Comparison of ENCODE assay signal across 8 cellular contexts in the genomic region with DNA sequence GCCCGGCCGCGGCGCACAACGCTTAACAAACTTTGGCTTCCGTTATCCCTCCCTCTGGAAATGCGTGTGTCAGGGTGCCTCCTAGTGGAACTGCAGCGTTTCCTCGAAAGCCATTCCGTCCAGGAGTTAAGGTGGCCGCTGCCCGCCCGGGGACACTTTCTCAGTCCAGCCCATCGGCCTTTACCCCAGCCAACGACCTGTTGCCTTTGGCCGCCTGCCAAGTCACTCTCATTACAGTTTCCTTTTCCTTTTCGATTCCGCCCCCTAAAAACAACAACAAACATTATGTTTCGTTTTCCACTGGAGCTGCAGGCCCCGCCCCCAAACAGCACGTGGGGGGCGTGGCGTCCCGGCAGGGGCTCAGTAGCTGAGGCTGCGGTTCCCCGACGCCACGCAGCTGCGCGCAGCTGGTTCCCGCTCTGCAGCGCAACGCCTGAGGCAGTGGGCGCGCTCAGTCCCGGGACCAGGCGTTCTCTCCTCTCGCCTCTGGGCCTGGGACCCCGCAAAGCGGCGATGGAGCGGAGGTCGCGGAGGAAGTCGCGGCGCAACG. TPM values are rescaled to one million over a fixed set of nuclear protein-coding genes. Genes with fewer than 3 reads are reported as not detected.
DNase-seq lines count a peak whose midpoint lies in the region; TF ChIP-seq lines count a peak whose summit lies in the region.

A gene (plus strand): TSS at position 363 of the 550 bp plus-strand sequence. CDS start 151 bp downstream, at position 514.

- in situ Hi-C loops in HAP-1 (cut with MboI; ENCODE audit: low sequenced_read_pairs): no loop called here

- H3K4me3 ChIP-seq in GM06990 (replicated peaks; ENCODE audit: low read depth, low read length) (peak within 1 kb of the TSS; percentile 63), HAP-1 (peak within 1 kb of the TSS; percentile 36), MG63 (peak within 1 kb of the TSS; percentile 47), right atrium auricular region (peak within 1 kb of the TSS; percentile 62 to 70), prostate gland (peak within 1 kb of the TSS; percentile 70 to 74), uterus (peak within 1 kb of the TSS; percentile 52 to 79)

- no peaks in the 10 kb centered on the region for H3K27me3 ChIP-seq in GM06990 (replicated peaks; ENCODE audit: control insufficient read depth, insufficient read depth, low read length)
- H3K27me3 ChIP-seq in HAP-1 (ENCODE audit: low read depth): peaks cover 6% of the 10 kb centered on the region; the same call in 1 of the 2 replicates
- peaks cover 20% of the 10 kb centered on the region for H3K27me3 ChIP-seq in MG63
- no peaks in the 10 kb centered on the region for H3K27me3 ChIP-seq in right atrium auricular region
- H3K27me3 ChIP-seq in prostate gland (replicated peaks; ENCODE audit: insufficient read depth): no peaks in the 10 kb centered on the region
- H3K27me3 ChIP-seq in uterus: no peaks in the 10 kb centered on the region

- intact Hi-C loops in prostate gland (cut with DNase I): loop anchor here (2.0 to 10.0 kb wide), 5 partner anchors 65 to 422 kb away; a partner anchor contains a TSS
- intact Hi-C loops in uterus (cut with DNase I; ENCODE audit: low total_unique reads): loop anchor here (10.0 kb wide), 1 partner anchor 82 kb away; a partner anchor contains a TSS

- TF ChIP-seq POLR2A in prostate gland (IDR thresholded peaks at IDR 0.05) (peak; percentile 63), uterus (IDR thresholded peaks at IDR 0.05) (peak; percentile 80 to 81)

- no peaks in the 10 kb centered on the region for H3K9me3 ChIP-seq in HAP-1
- no peaks in the 10 kb centered on the region for H3K9me3 ChIP-seq in MG63
- no peaks in the 10 kb centered on the region for H3K9me3 ChIP-seq in right atrium auricular region
- H3K9me3 ChIP-seq in prostate gland: no peaks in the 10 kb centered on the region
- no peaks in the 10 kb centered on the region for H3K9me3 ChIP-seq in uterus

- H3K27ac ChIP-seq in right atrium auricular region (peak within 1 kb of the TSS; percentile 68 to 79), prostate gland (peak within 1 kb of the TSS; percentile 69 to 73), uterus (peak within 1 kb of the TSS; percentile 89 to 96)

- DNase-seq in GM06990 (ENCODE audit: extremely low read depth, insufficient read length) (peak; percentile 95), HAP-1 (ENCODE audit: low spot score in 2 of 2) (peak; percentile 90 to 91), MG63 (peak; percentile 84), T-helper 1 cell (peak; percentile 85 to 95 (median 89)), amniotic stem cell (lab: John Stamatoyannopoulos, UW) (peak; percentile 78), right atrium auricular region (ENCODE audit: low spot score) (peak; percentile 95), prostate gland (ENCODE audit: low spot score) (peak; percentile 79), uterus (peak; percentile 90 to 93)

- peak; percentile 35 for TF ChIP-seq CTCF in GM06990 (IDR thresholded peaks at IDR 0.05; ENCODE audit: insufficient read depth, low read length, poor library complexity, severe bottlenecking)
- TF ChIP-seq CTCF in right atrium auricular region (IDR thresholded peaks at IDR 0.05): peak; percentile 75 to 81
- peak; percentile 69 to 86 (median 75) for TF ChIP-seq CTCF in prostate gland (IDR thresholded peaks at IDR 0.05)
- peak; percentile 70 to 85 (median 79) for TF ChIP-seq CTCF in uterus (IDR thresholded peaks at IDR 0.05)

- WGBS in prostate gland: 0% methylated on average over 47 of the region's 48 CpGs

- H3K36me3 ChIP-seq in GM06990 (ENCODE audit: control insufficient read depth, insufficient read depth, low read length): no peaks in the 10 kb centered on the region
- no peaks in the 10 kb centered on the region for H3K36me3 ChIP-seq in HAP-1 (replicated peaks)
- no peaks in the 10 kb centered on the region for H3K36me3 ChIP-seq in MG63
- no peaks in the 10 kb centered on the region for H3K36me3 ChIP-seq in right atrium auricular region
- H3K36me3 ChIP-seq in prostate gland: no peaks in the 10 kb centered on the region
- no peaks in the 10 kb centered on the region for H3K36me3 ChIP-seq in uterus

- peaks cover 17% of the 10 kb centered on the region for H3K4me1 ChIP-seq in HAP-1
- H3K4me1 ChIP-seq in right atrium auricular region: peaks cover 0 to 8% of the 10 kb centered on the region in 2 donors
- no peaks in the 10 kb centered on the region for H3K4me1 ChIP-seq in prostate gland (replicated peaks)
- H3K4me1 ChIP-seq in uterus: no peaks in the 10 kb centered on the region

RNA-seq across cellular contexts. Expression of the gene that starts here (rescaled TPM):
- 3.2 and 6.1 TPM in 2 replicates for total RNA-seq in MG63 (2014; rRNA removed; shearing (Covaris generic); ENCODE audit: low replicate concordance)
- total RNA-seq in right atrium auricular region (1 to 10 TPM; 1.6 to 2.3 TPM), prostate gland (10 to 100 TPM in 1 of 2 donors, 1 to 10 TPM in 1; 8.8 to 59.4 TPM), uterus (10 to 100 TPM in 2 of 4 donors, 1 to 10 TPM in 2; 4.3 to 23.7 (median 10.6) TPM)

Comparison
In these comparisons a context has a peak if more than half of its experiments do, and no peak if none do; other contexts are left out.
1. Peak in every context shown above with its lines: DNase-seq, H3K4me3 ChIP-seq and H3K27ac ChIP-seq.